Comparison of ENCODE assay signal across 1 cellular context in the genomic region with DNA sequence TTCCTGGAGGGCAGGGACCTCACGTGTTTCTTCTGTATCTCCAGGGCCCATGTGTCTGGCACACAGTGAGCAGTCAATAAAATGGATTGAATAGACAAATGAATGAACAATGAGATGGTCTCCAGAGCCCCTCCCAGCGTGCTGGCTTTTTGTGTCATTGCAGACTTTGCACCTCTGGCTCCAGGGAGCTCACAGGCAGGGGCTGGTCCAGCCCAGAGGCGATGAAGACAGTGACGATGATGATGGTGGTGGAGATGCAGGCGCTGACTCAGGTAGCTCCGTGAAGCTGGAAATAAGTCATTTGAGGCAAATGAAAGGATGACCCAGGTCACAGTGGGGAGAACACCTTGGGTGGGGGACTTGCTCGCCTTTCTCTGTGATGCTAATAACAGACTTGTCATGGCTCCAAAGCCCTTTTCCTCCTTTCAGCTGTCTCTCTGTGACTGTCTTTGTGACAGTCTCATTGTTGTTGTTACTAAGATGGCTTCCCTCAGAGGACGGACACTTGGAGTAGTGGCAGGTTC.
TF ChIP-seq lines count a peak whose summit lies in the region.

No MANE protein-coding gene starts in this region.

TF ChIP-seq in K562, 482 proteins besides CTCF, POLR2A, EP300 and RAD21 (continued from another document):
- TF ChIP-seq ZNF143 (CRISPR knock-in tag; IDR thresholded peaks at IDR 0.05) (no peak), BHLHE40 (IDR thresholded peaks at IDR 0.05; ENCODE audit: low read length) (peak; percentile 36; the same call in 1 of the 2 replicates), SP2 (IDR thresholded peaks at IDR 0.05; ENCODE audit: extremely low read depth, low read depth, low read length, poor library complexity, severe bottlenecking) (no peak), ZKSCAN1 (IDR thresholded peaks at IDR 0.05; ENCODE audit: low read depth, low read length) (no peak), HCFC1 (IDR thresholded peaks at IDR 0.05; ENCODE audit: low read depth, low read length) (no peak), FOS (IDR thresholded peaks at IDR 0.05; ENCODE audit: extremely low read depth, insufficient read length) (no peak), GABPB1 (CRISPR knock-in tag; IDR thresholded peaks at IDR 0.05) (0 out of 2 replicates have a peak, but pooled peaks have one; percentile 7), ZNF282 (CRISPR knock-in tag; IDR thresholded peaks at IDR 0.05) (no peak), SP1 (CRISPR knock-in tag; IDR thresholded peaks at IDR 0.05) (no peak), NEUROD1 (IDR thresholded peaks at IDR 0.05; ENCODE audit: borderline replicate concordance, low read depth, low read length, partially characterized antibody) (no peak), CREB1 (IDR thresholded peaks at IDR 0.05) (no peak), CREB1 (CRISPR knock-in tag; IDR thresholded peaks at IDR 0.05) (0 out of 2 replicates have a peak, but pooled peaks have one; percentile 12), ZEB2 (IDR thresholded peaks at IDR 0.05) (no peak), KAT7 (CRISPR knock-in tag; IDR thresholded peaks at IDR 0.05; ENCODE audit: borderline replicate concordance) (peak; percentile 22; the same call in 1 of the 2 replicates), TEAD4 (IDR thresholded peaks at IDR 0.05; ENCODE audit: low read length) (no peak), TEAD4 (CRISPR knock-in tag; IDR thresholded peaks at IDR 0.05; ENCODE audit: borderline replicate concordance) (no peak), FOXA3 (CRISPR knock-in tag; conservative IDR thresholded peaks at IDR 0.05 in 1 of 2, IDR thresholded peaks at IDR 0.05 in 1 of 2) (0 out of 4 replicates have a peak, but pooled peaks of 1 of the 2 experiments have one; percentile 31), ZKSCAN8 (CRISPR knock-in tag; IDR thresholded peaks at IDR 0.05) (no peak), MTA3 (IDR thresholded peaks at IDR 0.05; ENCODE audit: borderline replicate concordance) (no peak), BMI1 (IDR thresholded peaks at IDR 0.05; ENCODE audit: low read length) (no peak), HDGF (IDR thresholded peaks at IDR 0.05) (no peak), POLR3A (IDR thresholded peaks at IDR 0.05; ENCODE audit: borderline replicate concordance, extremely low read depth, insufficient read depth, insufficient read length) (no peak), PHB2 (IDR thresholded peaks at IDR 0.05; ENCODE audit: low read depth) (no peak), MYC (IDR thresholded peaks at IDR 0.05; ENCODE audit: low read depth, low read length) (no peak), MYC (CRISPR knock-in tag; IDR thresholded peaks at IDR 0.05; ENCODE audit: borderline replicate concordance, low read depth) (0 out of 2 replicates have a peak, but pooled peaks have one; percentile 26), HEY1 (CRISPR knock-in tag; IDR thresholded peaks at IDR 0.05; ENCODE audit: borderline replicate concordance) (no peak), LCOR (CRISPR knock-in tag; IDR thresholded peaks at IDR 0.05) (peak; percentile 62; the same call in 1 of the 2 replicates), TCF7L2 (IDR thresholded peaks at IDR 0.05; ENCODE audit: low read depth, low read length) (no peak)
- TF ChIP-seq, protein P1, sequence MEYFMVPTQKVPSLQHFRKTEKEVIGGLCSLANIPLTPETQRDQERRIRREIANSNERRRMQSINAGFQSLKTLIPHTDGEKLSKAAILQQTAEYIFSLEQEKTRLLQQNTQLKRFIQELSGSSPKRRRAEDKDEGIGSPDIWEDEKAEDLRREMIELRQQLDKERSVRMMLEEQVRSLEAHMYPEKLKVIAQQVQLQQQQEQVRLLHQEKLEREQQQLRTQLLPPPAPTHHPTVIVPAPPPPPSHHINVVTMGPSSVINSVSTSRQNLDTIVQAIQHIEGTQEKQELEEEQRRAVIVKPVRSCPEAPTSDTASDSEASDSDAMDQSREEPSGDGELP (CRISPR knock-in tag; IDR thresholded peaks at IDR 0.05; ENCODE audit: borderline replicate concordance): peak; percentile 13; the same call in 1 of the 2 replicates
- TF ChIP-seq, protein P2, sequence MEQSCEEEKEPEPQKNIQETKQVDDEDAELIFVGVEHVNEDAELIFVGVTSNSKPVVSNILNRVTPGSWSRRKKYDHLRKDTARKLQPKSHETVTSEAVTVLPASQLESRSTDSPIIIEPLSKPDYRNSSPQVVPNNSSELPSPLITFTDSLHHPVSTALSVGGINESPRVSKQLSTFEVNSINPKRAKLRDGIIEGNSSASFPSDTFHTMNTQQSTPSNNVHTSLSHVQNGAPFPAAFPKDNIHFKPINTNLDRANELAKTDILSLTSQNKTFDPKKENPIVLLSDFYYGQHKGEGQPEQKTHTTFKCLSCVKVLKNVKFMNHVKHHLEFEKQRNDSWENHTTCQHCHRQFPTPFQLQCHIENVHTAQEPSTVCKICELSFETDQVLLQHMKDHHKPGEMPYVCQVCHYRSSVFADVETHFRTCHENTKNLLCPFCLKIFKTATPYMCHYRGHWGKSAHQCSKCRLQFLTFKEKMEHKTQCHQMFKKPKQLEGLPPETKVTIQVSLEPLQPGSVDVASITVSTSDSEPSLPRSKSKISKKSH (CRISPR knock-in tag; IDR thresholded peaks at IDR 0.05): no peak
TF ChIP-seq in K562: peak in this region for 8.
